In the genomic region with DNA sequence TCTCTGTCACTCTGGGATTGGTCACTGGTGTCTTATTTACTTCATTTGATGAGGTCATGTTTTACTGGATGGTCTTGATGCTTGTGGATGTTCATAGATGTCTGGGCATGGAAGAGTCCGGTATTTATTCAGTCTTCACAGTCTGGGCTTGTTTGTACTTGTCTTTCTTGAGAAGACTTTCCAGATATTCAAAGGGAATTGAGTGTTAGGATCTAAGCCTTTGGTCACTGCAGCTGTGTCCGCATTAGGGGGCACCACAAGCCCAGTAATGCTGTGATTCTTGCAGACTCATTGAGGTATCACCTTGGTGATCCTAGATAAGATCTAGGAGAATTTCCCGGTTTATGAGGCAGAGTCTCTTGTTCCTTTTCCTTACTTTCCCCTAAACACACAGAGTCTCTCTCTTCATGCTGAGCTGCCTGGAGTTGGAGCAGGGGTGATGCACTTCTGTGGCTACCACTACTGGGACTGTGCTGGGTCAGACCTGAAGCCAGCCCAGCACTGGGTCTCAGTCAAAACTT, we compare ENCODE assay signal across 1 cellular context.
TF ChIP-seq lines count a peak whose summit lies in the region.

No MANE protein-coding gene starts in this region.

TF ChIP-seq in GM23338, 12 proteins besides CTCF, POLR2A, EP300 and RAD21 (continued from another document):
- TF ChIP-seq, protein P1, sequence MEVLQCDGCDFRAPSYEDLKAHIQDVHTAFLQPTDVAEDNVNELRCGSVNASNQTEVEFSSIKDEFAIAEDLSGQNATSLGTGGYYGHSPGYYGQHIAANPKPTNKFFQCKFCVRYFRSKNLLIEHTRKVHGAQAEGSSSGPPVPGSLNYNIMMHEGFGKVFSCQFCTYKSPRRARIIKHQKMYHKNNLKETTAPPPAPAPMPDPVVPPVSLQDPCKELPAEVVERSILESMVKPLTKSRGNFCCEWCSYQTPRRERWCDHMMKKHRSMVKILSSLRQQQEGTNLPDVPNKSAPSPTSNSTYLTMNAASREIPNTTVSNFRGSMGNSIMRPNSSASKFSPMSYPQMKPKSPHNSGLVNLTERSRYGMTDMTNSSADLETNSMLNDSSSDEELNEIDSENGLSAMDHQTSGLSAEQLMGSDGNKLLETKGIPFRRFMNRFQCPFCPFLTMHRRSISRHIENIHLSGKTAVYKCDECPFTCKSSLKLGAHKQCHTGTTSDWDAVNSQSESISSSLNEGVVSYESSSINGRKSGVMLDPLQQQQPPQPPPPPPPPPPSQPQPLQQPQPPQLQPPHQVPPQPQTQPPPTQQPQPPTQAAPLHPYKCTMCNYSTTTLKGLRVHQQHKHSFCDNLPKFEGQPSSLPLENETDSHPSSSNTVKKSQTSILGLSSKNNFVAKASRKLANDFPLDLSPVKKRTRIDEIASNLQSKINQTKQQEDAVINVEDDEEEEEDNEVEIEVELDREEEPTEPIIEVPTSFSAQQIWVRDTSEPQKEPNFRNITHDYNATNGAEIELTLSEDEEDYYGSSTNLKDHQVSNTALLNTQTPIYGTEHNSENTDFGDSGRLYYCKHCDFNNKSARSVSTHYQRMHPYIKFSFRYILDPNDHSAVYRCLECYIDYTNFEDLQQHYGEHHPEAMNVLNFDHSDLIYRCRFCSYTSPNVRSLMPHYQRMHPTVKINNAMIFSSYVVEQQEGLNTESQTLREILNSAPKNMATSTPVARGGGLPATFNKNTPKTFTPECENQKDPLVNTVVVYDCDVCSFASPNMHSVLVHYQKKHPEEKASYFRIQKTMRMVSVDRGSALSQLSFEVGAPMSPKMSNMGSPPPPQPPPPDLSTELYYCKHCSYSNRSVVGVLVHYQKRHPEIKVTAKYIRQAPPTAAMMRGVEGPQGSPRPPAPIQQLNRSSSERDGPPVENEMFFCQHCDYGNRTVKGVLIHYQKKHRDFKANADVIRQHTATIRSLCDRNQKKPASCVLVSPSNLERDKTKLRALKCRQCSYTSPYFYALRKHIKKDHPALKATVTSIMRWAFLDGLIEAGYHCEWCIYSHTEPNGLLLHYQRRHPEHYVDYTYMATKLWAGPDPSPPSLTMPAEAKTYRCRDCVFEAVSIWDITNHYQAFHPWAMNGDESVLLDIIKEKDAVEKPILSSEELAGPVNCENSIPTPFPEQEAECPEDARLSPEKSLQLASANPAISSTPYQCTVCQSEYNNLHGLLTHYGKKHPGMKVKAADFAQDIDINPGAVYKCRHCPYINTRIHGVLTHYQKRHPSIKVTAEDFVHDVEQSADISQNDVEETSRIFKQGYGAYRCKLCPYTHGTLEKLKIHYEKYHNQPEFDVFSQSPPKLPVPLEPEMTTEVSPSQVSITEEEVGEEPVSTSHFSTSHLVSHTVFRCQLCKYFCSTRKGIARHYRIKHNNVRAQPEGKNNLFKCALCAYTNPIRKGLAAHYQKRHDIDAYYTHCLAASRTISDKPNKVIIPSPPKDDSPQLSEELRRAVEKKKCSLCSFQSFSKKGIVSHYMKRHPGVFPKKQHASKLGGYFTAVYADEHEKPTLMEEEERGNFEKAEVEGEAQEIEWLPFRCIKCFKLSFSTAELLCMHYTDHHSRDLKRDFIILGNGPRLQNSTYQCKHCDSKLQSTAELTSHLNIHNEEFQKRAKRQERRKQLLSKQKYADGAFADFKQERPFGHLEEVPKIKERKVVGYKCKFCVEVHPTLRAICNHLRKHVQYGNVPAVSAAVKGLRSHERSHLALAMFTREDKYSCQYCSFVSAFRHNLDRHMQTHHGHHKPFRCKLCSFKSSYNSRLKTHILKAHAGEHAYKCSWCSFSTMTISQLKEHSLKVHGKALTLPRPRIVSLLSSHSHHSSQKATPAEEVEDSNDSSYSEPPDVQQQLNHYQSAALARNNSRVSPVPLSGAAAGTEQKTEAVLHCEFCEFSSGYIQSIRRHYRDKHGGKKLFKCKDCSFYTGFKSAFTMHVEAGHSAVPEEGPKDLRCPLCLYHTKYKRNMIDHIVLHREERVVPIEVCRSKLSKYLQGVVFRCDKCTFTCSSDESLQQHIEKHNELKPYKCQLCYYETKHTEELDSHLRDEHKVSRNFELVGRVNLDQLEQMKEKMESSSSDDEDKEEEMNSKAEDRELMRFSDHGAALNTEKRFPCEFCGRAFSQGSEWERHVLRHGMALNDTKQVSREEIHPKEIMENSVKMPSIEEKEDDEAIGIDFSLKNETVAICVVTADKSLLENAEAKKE (CRISPR knock-in tag; IDR thresholded peaks at IDR 0.05) = no peak
- TF ChIP-seq ZNF114 (CRISPR knock-in tag; IDR thresholded peaks at IDR 0.05) (no peak), JUNB (IDR thresholded peaks at IDR 0.05; ENCODE audit: unreplicated experiment) (no peak), POLR2AphosphoS5 (IDR thresholded peaks at IDR 0.05; ENCODE audit: low read depth) (no peak), STAT1 (IDR thresholded peaks at IDR 0.05; ENCODE audit: unreplicated experiment) (no peak), ZNF331 (CRISPR knock-in tag; IDR thresholded peaks at IDR 0.05; ENCODE audit: low read depth) (no peak)
- TF ChIP-seq, protein P2, sequence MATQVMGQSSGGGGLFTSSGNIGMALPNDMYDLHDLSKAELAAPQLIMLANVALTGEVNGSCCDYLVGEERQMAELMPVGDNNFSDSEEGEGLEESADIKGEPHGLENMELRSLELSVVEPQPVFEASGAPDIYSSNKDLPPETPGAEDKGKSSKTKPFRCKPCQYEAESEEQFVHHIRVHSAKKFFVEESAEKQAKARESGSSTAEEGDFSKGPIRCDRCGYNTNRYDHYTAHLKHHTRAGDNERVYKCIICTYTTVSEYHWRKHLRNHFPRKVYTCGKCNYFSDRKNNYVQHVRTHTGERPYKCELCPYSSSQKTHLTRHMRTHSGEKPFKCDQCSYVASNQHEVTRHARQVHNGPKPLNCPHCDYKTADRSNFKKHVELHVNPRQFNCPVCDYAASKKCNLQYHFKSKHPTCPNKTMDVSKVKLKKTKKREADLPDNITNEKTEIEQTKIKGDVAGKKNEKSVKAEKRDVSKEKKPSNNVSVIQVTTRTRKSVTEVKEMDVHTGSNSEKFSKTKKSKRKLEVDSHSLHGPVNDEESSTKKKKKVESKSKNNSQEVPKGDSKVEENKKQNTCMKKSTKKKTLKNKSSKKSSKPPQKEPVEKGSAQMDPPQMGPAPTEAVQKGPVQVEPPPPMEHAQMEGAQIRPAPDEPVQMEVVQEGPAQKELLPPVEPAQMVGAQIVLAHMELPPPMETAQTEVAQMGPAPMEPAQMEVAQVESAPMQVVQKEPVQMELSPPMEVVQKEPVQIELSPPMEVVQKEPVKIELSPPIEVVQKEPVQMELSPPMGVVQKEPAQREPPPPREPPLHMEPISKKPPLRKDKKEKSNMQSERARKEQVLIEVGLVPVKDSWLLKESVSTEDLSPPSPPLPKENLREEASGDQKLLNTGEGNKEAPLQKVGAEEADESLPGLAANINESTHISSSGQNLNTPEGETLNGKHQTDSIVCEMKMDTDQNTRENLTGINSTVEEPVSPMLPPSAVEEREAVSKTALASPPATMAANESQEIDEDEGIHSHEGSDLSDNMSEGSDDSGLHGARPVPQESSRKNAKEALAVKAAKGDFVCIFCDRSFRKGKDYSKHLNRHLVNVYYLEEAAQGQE (IDR thresholded peaks at IDR 0.05; ENCODE audit: unreplicated experiment) = no peak
